ENCODE assay signal across 9 cellular contexts in genomic region chr11:12223771-12224536, GRCh38.
DNase-seq lines count a peak whose midpoint lies in the region; ATAC-seq and TF ChIP-seq lines count a peak whose summit lies in the region.
"Had no signal": no experiment of that assay in that cellular context is flagged by ENCODE, and none has a peak within 500 bp of the region (broad histone marks: within the 10 kb centered on the region; RNA-seq: fewer than 3 reads in every experiment).

No MANE protein-coding gene starts in this region.

- H3K36me3 Mint-ChIP-seq in activated CD8-positive, alpha-beta memory T cell treated with anti-CD3 and anti-CD28 coated beads, Interleukin-2, amount 10 ng/mL, durations not matched to agents 7 days and 5 days = peaks cover 71% of the 10 kb centered on the region
- H3K36me3 Mint-ChIP-seq in nephron progenitor cell (ENCODE audit: low read depth) = no peaks in the 10 kb centered on the region

- no peaks in the 10 kb centered on the region for H3K27me3 Mint-ChIP-seq in activated CD8-positive, alpha-beta memory T cell treated with anti-CD3 and anti-CD28 coated beads, Interleukin-2, amount 10 ng/mL, durations not matched to agents 7 days and 5 days
- H3K27me3 Mint-ChIP-seq in nephron progenitor cell (ENCODE audit: low read depth, poor library complexity) = peaks cover 18% of the 10 kb centered on the region

- no peak for DNase-seq in activated CD8-positive, alpha-beta memory T cell treated with anti-CD3 and anti-CD28 coated beads, Interleukin-2, amount 10 ng/mL, durations not matched to agents 7 days and 5 days
- DNase-seq in activated CD8-positive, alpha-beta memory T cell treated with anti-CD3 and anti-CD28 coated beads for 24 hours = no peak
- peak; percentile 20 for DNase-seq in NCI-H748 treated with DMSO at 0.1 percent for 48 hours (lab: John Stamatoyannopoulos, UW)
- no peak for DNase-seq in coronary artery (ENCODE audit: low spot score)
- no peak for DNase-seq in nephron progenitor cell
- DNase-seq in LoVo (ENCODE audit: low spot score) = no peak
- no peak for DNase-seq in effector CD8-positive, alpha-beta T cell (lab: John Stamatoyannopoulos, UW)

- H3K4me3 Mint-ChIP-seq in activated CD8-positive, alpha-beta memory T cell treated with anti-CD3 and anti-CD28 coated beads, Interleukin-2, amount 10 ng/mL, durations not matched to agents 7 days and 5 days = peak overlapping the region; percentile 57
- no peak overlapping the region for H3K4me3 Mint-ChIP-seq in nephron progenitor cell
- H3K4me3 Mint-ChIP-seq: nephron had no signal

- no peaks in the 10 kb centered on the region for H3K9me3 Mint-ChIP-seq in activated CD8-positive, alpha-beta memory T cell treated with anti-CD3 and anti-CD28 coated beads, Interleukin-2, amount 10 ng/mL, durations not matched to agents 7 days and 5 days (ENCODE audit: low read depth)
- H3K9me3 Mint-ChIP-seq in nephron progenitor cell = no peaks in the 10 kb centered on the region
- H3K9me3 Mint-ChIP-seq: nephron had no signal

- peak overlapping the region; percentile 54 to 90 for H3K27ac ChIP-seq in coronary artery
- H3K27ac ChIP-seq in temporal lobe (ENCODE audit: low read depth, low read length) = peak overlapping the region; percentile 4

- TF ChIP-seq CTCF in coronary artery (IDR thresholded peaks at IDR 0.05) (no peak), nephron progenitor cell (IDR thresholded peaks at IDR 0.05) (no peak)

- H3K4me3 ChIP-seq in coronary artery = no peak overlapping the region

- H3K4me1 Mint-ChIP-seq in activated CD8-positive, alpha-beta memory T cell treated with anti-CD3 and anti-CD28 coated beads, Interleukin-2, amount 10 ng/mL, durations not matched to agents 7 days and 5 days = peaks cover 52% of the 10 kb centered on the region
- H3K4me1 Mint-ChIP-seq in nephron progenitor cell = peaks cover 24% of the 10 kb centered on the region

- H3K27ac Mint-ChIP-seq in activated CD8-positive, alpha-beta memory T cell treated with anti-CD3 and anti-CD28 coated beads, Interleukin-2, amount 10 ng/mL, durations not matched to agents 7 days and 5 days = peak overlapping the region; percentile 96
- no peak overlapping the region for H3K27ac Mint-ChIP-seq in nephron progenitor cell
- H3K27ac Mint-ChIP-seq: nephron had no signal

- peak; percentile 37 for ATAC-seq in activated CD8-positive, alpha-beta memory T cell treated with anti-CD3 and anti-CD28 coated beads, Interleukin-2, amount 10 ng/mL, durations not matched to agents 7 days and 5 days

- CTCF ChIA-PET in activated CD8-positive, alpha-beta memory T cell treated with anti-CD3 and anti-CD28 coated beads, Interleukin-2, amount 10 ng/mL, durations not matched to agents 7 days and 5 days (lab: Charles Lee) = interaction anchor here (0.7 to 5.5 kb wide), 19 partner anchors 9 to 179 kb away, joined by 3 to 69 read pairs (median 5); no protein-coding TSS in a partner anchor
